In the genomic region with DNA sequence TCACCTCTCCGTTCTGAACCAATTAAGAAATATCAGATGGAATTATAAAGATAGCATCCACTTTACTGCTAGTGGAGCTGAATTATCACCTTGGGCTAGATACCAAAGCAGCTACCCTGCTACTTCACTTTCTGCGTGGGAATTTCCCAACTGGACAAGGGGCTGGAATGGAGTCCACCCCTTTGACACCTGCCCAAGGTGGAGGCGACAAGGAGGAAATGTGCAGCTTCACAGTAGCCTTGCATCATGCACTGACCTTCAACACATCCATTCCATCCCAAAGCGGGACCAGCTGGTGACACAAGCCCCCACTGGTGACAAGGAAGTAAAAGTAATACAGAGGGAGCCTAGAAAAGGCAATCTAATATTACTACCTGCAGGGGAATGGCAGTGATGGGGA, we compare ENCODE assay signal across 10 cellular contexts. TPM values are rescaled to one million over a fixed set of nuclear protein-coding genes. Genes with fewer than 3 reads are reported as not detected.
"Had no signal": no experiment of that assay in that cellular context is flagged by ENCODE, and none has a peak within 500 bp of the region (broad histone marks: within the 10 kb centered on the region; RNA-seq: fewer than 3 reads in every experiment).

No MANE protein-coding gene starts in this region.

- H3K4me1 ChIP-seq: HAP-1 had no signal

- H3K27me3 Mint-ChIP-seq: IgD-negative memory B cell had no signal

- H3K27ac Mint-ChIP-seq: HFFc6, IgD-negative memory B cell had no signal

- H3K27ac ChIP-seq: GM23248, HL-60 had no signal

- H3K4me3 Mint-ChIP-seq: HFFc6, IgD-negative memory B cell had no signal

- H3K4me1 Mint-ChIP-seq: IgD-negative memory B cell had no signal

- H3K4me3 ChIP-seq: GM23248, HAP-1 had no signal

- ATAC-seq: HCT116, HepG2 had no signal

- H3K36me3 ChIP-seq: HAP-1 had no signal

- H3K36me3 Mint-ChIP-seq: IgD-negative memory B cell had no signal

- DNase-seq: GM23248, GOT3, H7, HFFc6, KBM-7 had no signal

RNA-seq across cellular contexts. Expression of gene CTNND2, which starts 30.7 kb away (rescaled TPM):
- total RNA-seq: GM23248, HepG2, HFFc6 had no signal
- polyA plus RNA-seq: GM23248, HepG2, IgD-negative memory B cell had no signal
